18 cellular contexts compared by ENCODE assay signal in genomic region chr1:186595969-186596368, GRCh38.
DNase-seq lines count a peak whose midpoint lies in the region; ATAC-seq and TF ChIP-seq lines count a peak whose summit lies in the region.
"Had no signal": no experiment of that assay in that cellular context is flagged by ENCODE, and none has a peak within 500 bp of the region (broad histone marks: within the 10 kb centered on the region; RNA-seq: fewer than 3 reads in every experiment).

No MANE protein-coding gene starts in this region.

- no peaks in the 10 kb centered on the region for H3K27me3 ChIP-seq in HAP-1 (ENCODE audit: low read depth)
- H3K27me3 ChIP-seq in SJCRH30, result no peaks in the 10 kb centered on the region
- H3K27me3 ChIP-seq: colonic mucosa, heart left ventricle, sigmoid colon, transverse colon had no signal

- no peaks in the 10 kb centered on the region for H3K36me3 ChIP-seq in HAP-1 (replicated peaks)
- no peaks in the 10 kb centered on the region for H3K36me3 ChIP-seq in SJCRH30
- H3K36me3 ChIP-seq: colonic mucosa, heart left ventricle, sigmoid colon, transverse colon had no signal

- H3K9me3 ChIP-seq in HAP-1, result no peaks in the 10 kb centered on the region
- no peaks in the 10 kb centered on the region for H3K9me3 ChIP-seq in SJCRH30 (replicated peaks)
- H3K9me3 ChIP-seq: colonic mucosa, transverse colon had no signal

- H3K4me1 Mint-ChIP-seq in Calu3 (ENCODE audit: low read depth, unreplicated experiment), result peaks cover 26% of the 10 kb centered on the region

- no peak for TF ChIP-seq CTCF in Calu3 (IDR thresholded peaks at IDR 0.05; ENCODE audit: unreplicated experiment)

- no peaks in the 10 kb centered on the region for H3K27me3 Mint-ChIP-seq in Calu3 (ENCODE audit: unreplicated experiment)

- H3K4me3 Mint-ChIP-seq in Calu3 (ENCODE audit: low read depth, unreplicated experiment), result no peak overlapping the region

- peak; percentile 84 for ATAC-seq in GM18867 (IDR thresholded peaks at IDR 0.05; ENCODE audit: unreplicated experiment)
- peak; percentile 82 for ATAC-seq in HG02885 (IDR thresholded peaks at IDR 0.05; ENCODE audit: poor library complexity, unreplicated experiment)
- ATAC-seq: heart left ventricle had no signal

- H3K4me3 ChIP-seq in HAP-1 (no peak overlapping the region), SJCRH30 (no peak overlapping the region)
- H3K4me3 ChIP-seq: colonic mucosa, heart left ventricle, sigmoid colon, transverse colon had no signal

- peak overlapping the region; percentile 50 for H3K27ac Mint-ChIP-seq in Calu3 (ENCODE audit: unreplicated experiment)

- H3K4me1 ChIP-seq in HAP-1, result no peaks in the 10 kb centered on the region
- no peaks in the 10 kb centered on the region for H3K4me1 ChIP-seq in SJCRH30
- H3K4me1 ChIP-seq: colonic mucosa, heart left ventricle, sigmoid colon, transverse colon had no signal

- no peak overlapping the region for H3K27ac ChIP-seq in SJCRH30
- H3K27ac ChIP-seq: colonic mucosa, epithelial cell of prostate, heart left ventricle, sigmoid colon, transverse colon had no signal

- no peak for DNase-seq in Calu3
- peak; percentile 16 for DNase-seq in amniotic epithelial cell (ENCODE audit: low read depth)
- no peak for DNase-seq in NCI-H1930 (lab: John Stamatoyannopoulos, UW)
- no peak for DNase-seq in head of caudate nucleus
- DNase-seq in HAP-1 (ENCODE audit: low spot score in 2 of 2), result no peak
- DNase-seq in SJCRH30, result no peak
- DNase-seq: colonic mucosa; heart left ventricle; NCI-H1105 treated with DMSO at 0.1 percent for 48 hours; NCI-H345; nucleus accumbens; sigmoid colon; stimulated activated CD4-positive, alpha-beta T cell treated with anti-CD3 and anti-CD28 coated beads, Interleukin-2, amount 100 ng/mL, for 48 hours; stimulated activated CD8-positive, alpha-beta memory T cell treated with anti-CD3 and anti-CD28 coated beads, Interleukin-4, amount 100 ng/mL, for 48 hours; transverse colon had no signal

- no TSS peak for BruUV-seq in Calu3 (replicated peaks; lab: Mats Ljungman, UMichigan)

- in situ Hi-C loops in HAP-1 (cut with MboI; ENCODE audit: low sequenced_read_pairs), result no loop called here

- H3K36me3 Mint-ChIP-seq in Calu3 (ENCODE audit: insufficient read depth, unreplicated experiment), result no peaks in the 10 kb centered on the region

- peaks cover 3% of the 10 kb centered on the region for H3K9me3 Mint-ChIP-seq in Calu3 (ENCODE audit: low read depth, unreplicated experiment)

- intact Hi-C loops in Calu3 (cut with micrococcal nuclease; ENCODE audit: unreplicated experiment), result no loop called here
- intact Hi-C loops in head of caudate nucleus (cut with DNase I), result no loop called here

- CTCF ChIA-PET in Calu3 (lab: Charles Lee), result no interaction called here
